Comparison of ENCODE assay signal across 1 cellular context in genomic region chr10:79948976-79949722, GRCh38.
TF ChIP-seq lines count a peak whose summit lies in the region.

TSS of gene SFTPD (minus strand) at chr10:79949105. CDS start at chr10:79946659, 2,446 bp downstream.

TF ChIP-seq in Ishikawa, 13 proteins besides CTCF, POLR2A, EP300 and RAD21 (continued from another document):
- TF ChIP-seq MAX (IDR thresholded peaks at IDR 0.05): peak; percentile 82
- no peak for TF ChIP-seq CREB1 (IDR thresholded peaks at IDR 0.05; ENCODE audit: low read depth)
- TF ChIP-seq CEBPB (IDR thresholded peaks at IDR 0.05): peak; percentile 100
- peak; percentile 93 for TF ChIP-seq TCF12 (IDR thresholded peaks at IDR 0.05; ENCODE audit: low read depth)
- no peak for TF ChIP-seq USF1 (IDR thresholded peaks at IDR 0.05)
